21 cellular contexts compared by ENCODE assay signal in the genomic region with DNA sequence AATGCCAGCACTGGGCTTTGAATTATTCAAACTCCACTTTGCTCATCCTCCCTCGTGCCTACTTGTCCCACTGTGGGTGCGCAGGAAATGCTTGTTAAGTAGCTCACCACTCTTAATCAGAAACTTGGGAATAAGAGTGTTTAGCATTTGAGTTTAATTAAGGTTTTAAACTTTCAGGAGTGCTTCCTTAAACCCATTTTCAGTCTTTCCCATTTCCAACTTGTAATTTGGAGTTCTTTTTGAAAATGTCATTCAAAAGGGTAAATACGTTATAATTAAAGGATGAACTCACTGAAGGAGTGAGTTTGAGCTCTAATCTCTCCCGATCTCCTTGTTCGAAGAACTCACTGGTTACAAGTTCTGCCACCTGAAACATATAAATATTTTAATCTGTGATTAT.
"Had no signal": no experiment of that assay in that cellular context is flagged by ENCODE, and none has a peak within 500 bp of the region (broad histone marks: within the 10 kb centered on the region; RNA-seq: fewer than 3 reads in every experiment).

No MANE protein-coding gene starts in this region.

- H3K36me3 ChIP-seq: esophagus squamous epithelium, gastrocnemius medialis, heart right ventricle, left lung, lower lobe of right lung had no signal

- DNase-seq: cortex of kidney; effector CD8-positive, alpha-beta T cell; effector memory CD8-positive, alpha-beta T cell; endodermal cell; erythroblast; esophagus squamous epithelium; foreskin fibroblast; gastrocnemius medialis; glutamatergic neuron; head of caudate nucleus; heart right ventricle; hippocampal formation; left cardiac atrium; left lung; left ventricle myocardium superior; lower lobe of right lung; mesenchymal stem cell; mucosa of descending colon; naive B cell had no signal

- H3K27ac ChIP-seq: epithelial cell of prostate, esophagus squamous epithelium, gastrocnemius medialis, heart right ventricle, left lung, lower lobe of right lung had no signal

- ATAC-seq: effector memory CD8-positive, alpha-beta T cell; esophagus mucosa; gastrocnemius medialis; heart right ventricle; left cardiac atrium; left lung; left ventricle myocardium superior; lower lobe of right lung; mucosa of descending colon had no signal

- H3K4me1 ChIP-seq: left lung, lower lobe of right lung had no signal

- H3K4me3 ChIP-seq: esophagus squamous epithelium, gastrocnemius medialis, heart right ventricle, left lung, lower lobe of right lung, mucosa of descending colon had no signal

- H3K27me3 ChIP-seq: esophagus squamous epithelium, gastrocnemius medialis, heart right ventricle, left lung had no signal

- H3K9me3 ChIP-seq: esophagus squamous epithelium, gastrocnemius medialis, heart right ventricle, left lung, lower lobe of right lung, mucosa of descending colon had no signal
